19 cellular contexts compared by ENCODE assay signal in the genomic region with DNA sequence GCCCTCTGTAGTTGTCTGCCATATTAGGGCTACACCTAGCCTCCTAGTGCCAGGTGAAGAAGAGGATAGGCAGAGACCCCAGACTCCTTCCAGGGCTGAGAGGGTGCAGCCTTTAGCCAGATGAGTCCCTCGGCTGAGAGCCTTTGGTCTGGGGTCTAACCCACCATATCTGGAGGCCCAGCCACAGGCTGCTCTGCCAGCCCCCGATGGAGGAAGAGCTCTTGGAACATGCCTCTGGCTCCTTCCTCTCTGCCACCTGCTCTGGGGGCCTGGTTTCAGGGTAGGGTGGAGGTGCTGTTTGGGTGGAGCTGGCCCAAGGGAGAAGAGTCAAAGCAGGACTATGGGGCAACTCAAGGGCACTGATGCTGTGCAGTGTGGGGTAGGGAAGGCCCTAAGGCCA. TPM values are rescaled to one million over a fixed set of nuclear protein-coding genes. Genes with fewer than 3 reads are reported as not detected.
DNase-seq lines count a peak whose midpoint lies in the region; ATAC-seq and TF ChIP-seq lines count a peak whose summit lies in the region.
"Had no signal": no experiment of that assay in that cellular context is flagged by ENCODE, and none has a peak within 500 bp of the region (broad histone marks: within the 10 kb centered on the region; RNA-seq: fewer than 3 reads in every experiment).

No MANE protein-coding gene starts in this region.

- no peaks in the 10 kb centered on the region for H3K9me3 Mint-ChIP-seq in type B pancreatic cell
- H3K9me3 Mint-ChIP-seq: CD8-positive, alpha-beta T cell; HFFc6 had no signal

- H3K27ac ChIP-seq in OCI-LY7 (ENCODE audit: low read depth, low read length, poor library complexity, severe bottlenecking) = no peak overlapping the region
- H3K27ac ChIP-seq: 22Rv1, A549, GM23248 had no signal

- H3K4me3 ChIP-seq in OCI-LY7 (ENCODE audit: low read depth, low read length, poor library complexity, severe bottlenecking) = no peak overlapping the region
- H3K4me3 ChIP-seq: A549, GM12878, GM23248 had no signal

- peaks cover 9% of the 10 kb centered on the region for H3K27me3 Mint-ChIP-seq in type B pancreatic cell

- BruUV-seq in OCI-LY7 (replicated peaks; lab: Mats Ljungman, UMichigan) = no TSS peak

- no peaks in the 10 kb centered on the region for H3K79me2 ChIP-seq in OCI-LY7 (ENCODE audit: insufficient read depth, low read depth, low read length)

- H3K4me1 Mint-ChIP-seq in type B pancreatic cell (ENCODE audit: unreplicated experiment) = peaks cover 13% of the 10 kb centered on the region

- no peaks in the 10 kb centered on the region for H3K36me3 Mint-ChIP-seq in type B pancreatic cell
- H3K36me3 Mint-ChIP-seq: CD8-positive, alpha-beta T cell had no signal

- no peak overlapping the region for H3K4me3 Mint-ChIP-seq in type B pancreatic cell
- H3K4me3 Mint-ChIP-seq: CD8-positive, alpha-beta T cell; HFFc6 had no signal

- no peaks in the 10 kb centered on the region for H3K4me1 ChIP-seq in OCI-LY7 (ENCODE audit: insufficient read depth, low read length, poor library complexity, severe bottlenecking)
- H3K4me1 ChIP-seq: A549 had no signal

- CTCF ChIA-PET in OCI-LY7 (lab: Charles Lee; ENCODE audit: unreplicated experiment) = no interaction called here

- TF ChIP-seq CTCF in type B pancreatic cell (conservative IDR thresholded peaks at IDR 0.05) (no peak), OCI-LY7 (conservative IDR thresholded peaks at IDR 0.05; ENCODE audit: low read length) (no peak)

- no peak overlapping the region for H2AFZ ChIP-seq in OCI-LY7 (ENCODE audit: low read length)
- H2AFZ ChIP-seq: GM23248 had no signal

- no peaks in the 10 kb centered on the region for H3K9me3 ChIP-seq in OCI-LY7 (ENCODE audit: low read length)
- H3K9me3 ChIP-seq: A549 had no signal

- POLR2A ChIA-PET in OCI-LY7 (lab: Charles Lee) = no interaction called here

- H4K20me1 ChIP-seq in OCI-LY7 (ENCODE audit: insufficient read depth, low read length) = no peaks in the 10 kb centered on the region

- peaks cover 11% of the 10 kb centered on the region for H3K36me3 ChIP-seq in OCI-LY7 (ENCODE audit: insufficient read depth, low read length)

- DNase-seq in activated CD8-positive, alpha-beta memory T cell treated with anti-CD3 and anti-CD28 coated beads for 24 hours = peak; percentile 32
- no peak for DNase-seq in activated CD8-positive, alpha-beta memory T cell treated with anti-CD3 and anti-CD28 coated beads, Interleukin-2, amount 50 U/mL, for 4 hours
- DNase-seq in activated CD8-positive, alpha-beta memory T cell treated with anti-CD3 and anti-CD28 coated beads, Interleukin-2, amount 50 U/mL, for 48 hours = peak; percentile 25
- DNase-seq in mesenteric fat pad (ENCODE audit: low spot score) = peak; percentile 77
- DNase-seq in type B pancreatic cell (ENCODE audit: extremely low spot score, unreplicated experiment) = peak; percentile 42
- no peak for DNase-seq in SKM-1 (lab: John Stamatoyannopoulos, UW; ENCODE audit: unreplicated experiment)
- no peak for DNase-seq in OCI-LY7 (ENCODE audit: low spot score)
- DNase-seq: AML-193, Calu3, DMS79 treated with DMSO at 0.1 percent for 48 hours, GF-D8, GM23248, HFFc6 had no signal

- no peak for ATAC-seq in GM21576 (IDR thresholded peaks at IDR 0.05; ENCODE audit: unreplicated experiment)
- ATAC-seq: A549; CD8-positive, alpha-beta T cell; GM12878; HCT116 had no signal

- intact Hi-C loops in OCI-LY7 (cut with micrococcal nuclease; ENCODE audit: unreplicated experiment) = no loop called here

- H3K4me2 ChIP-seq in OCI-LY7 (ENCODE audit: low read length) = no peak overlapping the region
- H3K4me2 ChIP-seq: A549 had no signal

- no peak overlapping the region for H3K27ac Mint-ChIP-seq in type B pancreatic cell
- H3K27ac Mint-ChIP-seq: CD8-positive, alpha-beta T cell; HFFc6 had no signal

- no peaks in the 10 kb centered on the region for H3K9me2 ChIP-seq in OCI-LY7 (ENCODE audit: insufficient read depth, low read length)

RNA-seq across cellular contexts. Expression of gene LRRC18, which starts 1.4 kb away (rescaled TPM):
- not detected for total RNA-seq in mesenteric fat pad
- total RNA-seq in type B pancreatic cell (ENCODE audit: low replicate concordance) = not detected in 2 replicates
- total RNA-seq in OCI-LY7 (2014; rRNA removed; shearing (Covaris generic)) = not detected in 2 replicates
- not detected in 2 replicates for total RNA-seq in OCI-LY7 (2022)
- total RNA-seq: Calu3; CD8-positive, alpha-beta T cell; GM23248; HFFc6 had no signal

Comparison
In these comparisons a context has a peak if more than half of its experiments do, and no peak if none do; other contexts are left out.
1. DNase-seq: peak in activated CD8-positive, alpha-beta memory T cell treated with anti-CD3 and anti-CD28 coated beads for 24 hours (single experiment), activated CD8-positive, alpha-beta memory T cell treated with anti-CD3 and anti-CD28 coated beads, Interleukin-2, amount 50 U/mL, for 48 hours (single experiment), mesenteric fat pad (single experiment) and type B pancreatic cell (single experiment); none in activated CD8-positive, alpha-beta memory T cell treated with anti-CD3 and anti-CD28 coated beads, Interleukin-2, amount 50 U/mL, for 4 hours (single experiment), SKM-1 (single experiment) and OCI-LY7 (single experiment).